Comparison of ENCODE assay signal across 1 cellular context in genomic region chr1:160166459-160166858, GRCh38.
TF ChIP-seq lines count a peak whose summit lies in the region.

No MANE protein-coding gene starts in this region.

TF ChIP-seq in K562, 482 proteins besides CTCF, POLR2A, EP300 and RAD21:
- TF ChIP-seq SIX5 (IDR thresholded peaks at IDR 0.05; ENCODE audit: borderline replicate concordance in 1 of 2, insufficient read depth in 1 of 2, low read depth in 1 of 2, low read length in 2 of 2) (no peak), MCM3 (IDR thresholded peaks at IDR 0.05) (0 out of 2 replicates have a peak, but pooled peaks have one; percentile 39), ILF3 (IDR thresholded peaks at IDR 0.05; ENCODE audit: borderline replicate concordance) (no peak)
